ENCODE assay signal across 20 cellular contexts in the genomic region with DNA sequence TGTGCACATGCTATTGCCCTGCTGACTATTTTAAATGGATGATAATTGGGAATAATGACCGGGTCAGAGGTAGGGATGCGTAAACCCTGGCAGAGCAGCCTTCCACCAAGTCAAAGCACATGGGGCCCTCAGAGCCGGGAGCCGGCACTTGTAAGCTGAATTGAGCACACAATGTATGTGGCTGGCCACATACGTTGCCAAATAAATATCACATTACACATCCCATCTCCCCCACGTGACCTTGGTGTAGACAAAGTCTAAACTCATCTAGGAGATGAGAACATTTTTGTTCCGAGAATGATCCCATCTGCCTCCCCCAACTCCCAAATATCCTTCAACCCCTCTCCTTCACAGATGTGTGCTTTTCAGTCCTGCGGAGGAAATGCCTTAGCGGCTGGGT.
"Had no signal": no experiment of that assay in that cellular context is flagged by ENCODE, and none has a peak within 500 bp of the region (broad histone marks: within the 10 kb centered on the region; RNA-seq: fewer than 3 reads in every experiment).

No MANE protein-coding gene starts in this region.

- H3K36me3 Mint-ChIP-seq: naive thymus-derived CD8-positive, alpha-beta T cell; stimulated activated effector memory CD8-positive, alpha-beta T cell treated with anti-CD3 and anti-CD28 coated beads, Interleukin-12 subunit alpha, Interleukin-12 subunit beta, amount 100 ng/mL, for 72 hours had no signal

- H3K36me3 ChIP-seq: gastrocnemius medialis, heart right ventricle, neutrophil, right lobe of liver, tibial nerve had no signal

- ATAC-seq: esophagus mucosa; gastrocnemius medialis; heart right ventricle; left lobe of liver; mucosa of descending colon; naive thymus-derived CD8-positive, alpha-beta T cell; psoas muscle; right lobe of liver; stimulated activated effector memory CD8-positive, alpha-beta T cell treated with anti-CD3 and anti-CD28 coated beads, Interleukin-12 subunit alpha, Interleukin-12 subunit beta, amount 100 ng/mL, for 72 hours; stimulated activated naive CD8-positive, alpha-beta T cell treated with anti-CD3 and anti-CD28 coated beads, Interleukin-15, Interleukin-2, amounts not matched to agents 100 U/mL and 50 U/mL, for 24 hours had no signal

- H3K27ac ChIP-seq: gastrocnemius medialis, heart right ventricle, neutrophil, psoas muscle, right lobe of liver, testis, tibial nerve had no signal

- FAIRE-seq: endometrium had no signal

- H3K9me3 ChIP-seq: gastrocnemius medialis, heart right ventricle, mucosa of descending colon, neutrophil, psoas muscle, right lobe of liver, testis, tibial nerve had no signal

- H3K4me3 ChIP-seq: gastrocnemius medialis, heart right ventricle, mucosa of descending colon, psoas muscle, right lobe of liver, tibial nerve had no signal

- H3K4me1 ChIP-seq: testis had no signal

- DNase-seq: effector memory CD4-positive, alpha-beta T cell; gastrocnemius medialis; heart right ventricle; islet precursor cell; mammary epithelial cell; mucosa of descending colon; naive thymus-derived CD8-positive, alpha-beta T cell; psoas muscle; retina; right lobe of liver; stimulated activated CD4-positive, alpha-beta T cell treated with anti-CD3 and anti-CD28 coated beads, Interleukin-4, amount 100 ng/mL, for 1 hour; stimulated activated CD8-positive, alpha-beta memory T cell treated with anti-CD3 and anti-CD28 coated beads, Interleukin-4, amount 100 ng/mL, for 48 hours; stimulated activated naive CD8-positive, alpha-beta T cell treated with anti-CD3 and anti-CD28 coated beads, Interleukin-15, Interleukin-2, amounts not matched to agents 100 U/mL and 50 U/mL, for 24 hours had no signal

- H3K4me1 Mint-ChIP-seq: naive thymus-derived CD8-positive, alpha-beta T cell; stimulated activated effector memory CD8-positive, alpha-beta T cell treated with anti-CD3 and anti-CD28 coated beads, Interleukin-12 subunit alpha, Interleukin-12 subunit beta, amount 100 ng/mL, for 72 hours had no signal

- H3K27ac Mint-ChIP-seq: stimulated activated effector memory CD8-positive, alpha-beta T cell treated with anti-CD3 and anti-CD28 coated beads, Interleukin-12 subunit alpha, Interleukin-12 subunit beta, amount 100 ng/mL, for 72 hours had no signal

- H3K4me3 Mint-ChIP-seq: naive thymus-derived CD8-positive, alpha-beta T cell; stimulated activated effector memory CD8-positive, alpha-beta T cell treated with anti-CD3 and anti-CD28 coated beads, Interleukin-12 subunit alpha, Interleukin-12 subunit beta, amount 100 ng/mL, for 72 hours had no signal

- H3K9me3 Mint-ChIP-seq: naive thymus-derived CD8-positive, alpha-beta T cell; stimulated activated effector memory CD8-positive, alpha-beta T cell treated with anti-CD3 and anti-CD28 coated beads, Interleukin-12 subunit alpha, Interleukin-12 subunit beta, amount 100 ng/mL, for 72 hours had no signal

- H3K27me3 ChIP-seq: gastrocnemius medialis, neutrophil, right lobe of liver, testis had no signal
